Comparison of ENCODE assay signal across 1 cellular context in genomic region chr4:20430555-20430954, GRCh38.
TF ChIP-seq lines count a peak whose summit lies in the region.

No MANE protein-coding gene starts in this region.

TF ChIP-seq in HepG2, 621 proteins besides CTCF, POLR2A, EP300 and RAD21:
- TF ChIP-seq JUNB (CRISPR knock-in tag; IDR thresholded peaks at IDR 0.05; ENCODE audit: borderline replicate concordance) (no peak), ATF7 (IDR thresholded peaks at IDR 0.05) (0 out of 2 replicates have a peak, but pooled peaks have one; percentile 5), ATF7 (CRISPR knock-in tag; IDR thresholded peaks at IDR 0.05) (no peak)
